In genomic region chr17:64004903-64005733, GRCh38 we compare ENCODE assay signal across 13 cellular contexts. TPM values are rescaled to one million over a fixed set of nuclear protein-coding genes. Genes with fewer than 3 reads are reported as not detected.
DNase-seq lines count a peak whose midpoint lies in the region; ATAC-seq and TF ChIP-seq lines count a peak whose summit lies in the region.
"Had no signal": no experiment of that assay in that cellular context is flagged by ENCODE, and none has a peak within 500 bp of the region (broad histone marks: within the 10 kb centered on the region; RNA-seq: fewer than 3 reads in every experiment).

No MANE protein-coding gene starts in this region.

- intact Hi-C loops in activated CD4-positive, alpha-beta T cell treated with anti-CD3 and anti-CD28 coated beads, Interleukin-2, amount 10 ng/mL, durations not matched to agents 24 days and 14 days (cut with micrococcal nuclease) = no loop called here

- H3K9me3 ChIP-seq in endodermal cell (ENCODE audit: control insufficient read depth, low read length) = no peaks in the 10 kb centered on the region
- H3K9me3 ChIP-seq: neutrophil had no signal

- H3K4me1 ChIP-seq in endodermal cell (ENCODE audit: control insufficient read depth, insufficient read depth, low read length) = no peaks in the 10 kb centered on the region

- H3K27me3 ChIP-seq in endodermal cell (ENCODE audit: control insufficient read depth, insufficient read depth, low read length, poor library complexity, severe bottlenecking) = no peaks in the 10 kb centered on the region

- H3K27me3 Mint-ChIP-seq in activated CD4-positive, alpha-beta T cell treated with anti-CD3 and anti-CD28 coated beads, Interleukin-2, amount 10 ng/mL, durations not matched to agents 24 days and 14 days = no peaks in the 10 kb centered on the region
- peaks cover 2% of the 10 kb centered on the region for H3K27me3 Mint-ChIP-seq in endodermal cell (ENCODE audit: insufficient read depth)
- H3K27me3 Mint-ChIP-seq in stimulated activated naive B cell treated with anti-CD40 and anti-IgM and Interleukin-4, amounts not matched to agents 10 μg/mL and 1 μg/mL and 100 μg/mL, for 72 hours = no peaks in the 10 kb centered on the region

- 88 to 96% methylated on average over 14 to 19 of the region's 19 CpGs for WGBS in endodermal cell (ENCODE audit: insufficient coverage in 1 of 2, insufficient read length in 1 of 2), 2 experiments

- no peak for TF ChIP-seq CTCF in endodermal cell (conservative IDR thresholded peaks at IDR 0.05)

- H3K9me3 Mint-ChIP-seq in activated CD4-positive, alpha-beta T cell treated with anti-CD3 and anti-CD28 coated beads, Interleukin-2, amount 10 ng/mL, durations not matched to agents 24 days and 14 days = no peaks in the 10 kb centered on the region
- no peaks in the 10 kb centered on the region for H3K9me3 Mint-ChIP-seq in endodermal cell
- H3K9me3 Mint-ChIP-seq in stimulated activated naive B cell treated with anti-CD40 and anti-IgM and Interleukin-4, amounts not matched to agents 10 μg/mL and 1 μg/mL and 100 μg/mL, for 72 hours = no peaks in the 10 kb centered on the region

- no peak overlapping the region for H3K27ac ChIP-seq in endodermal cell (ENCODE audit: low read depth, low read length)
- H3K27ac ChIP-seq: HL-60, neutrophil had no signal

- H3K27ac Mint-ChIP-seq in activated CD4-positive, alpha-beta T cell treated with anti-CD3 and anti-CD28 coated beads, Interleukin-2, amount 10 ng/mL, durations not matched to agents 24 days and 14 days = peak overlapping the region; percentile 41
- no peak overlapping the region for H3K27ac Mint-ChIP-seq in endodermal cell
- peak overlapping the region; percentile 42 for H3K27ac Mint-ChIP-seq in stimulated activated naive B cell treated with anti-CD40 and anti-IgM and Interleukin-4, amounts not matched to agents 10 μg/mL and 1 μg/mL and 100 μg/mL, for 72 hours

- H3K4me3 Mint-ChIP-seq in activated CD4-positive, alpha-beta T cell treated with anti-CD3 and anti-CD28 coated beads, Interleukin-2, amount 10 ng/mL, durations not matched to agents 24 days and 14 days = no peak overlapping the region
- no peak overlapping the region for H3K4me3 Mint-ChIP-seq in endodermal cell
- no peak overlapping the region for H3K4me3 Mint-ChIP-seq in stimulated activated naive B cell treated with anti-CD40 and anti-IgM and Interleukin-4, amounts not matched to agents 10 μg/mL and 1 μg/mL and 100 μg/mL, for 72 hours

- no peak for DNase-seq in activated CD4-positive, alpha-beta T cell treated with anti-CD3 and anti-CD28 coated beads, Interleukin-2, amount 10 ng/mL, durations not matched to agents 24 days and 14 days
- DNase-seq in activated CD4-positive, alpha-beta T cell treated with anti-CD3 and anti-CD28 coated beads for 4 hours = no peak
- peak; percentile 36 for DNase-seq in NCI-H345 (lab: John Stamatoyannopoulos, UW)
- DNase-seq in endodermal cell = peak; percentile 46
- no peak for DNase-seq in stimulated activated naive B cell treated with anti-CD40 and anti-IgM and Interleukin-4, amounts not matched to agents 10 μg/mL and 1 μg/mL and 100 μg/mL, for 72 hours
- no peak for DNase-seq in GF-D8 (lab: John Stamatoyannopoulos, UW)
- DNase-seq: MV-4-11; stimulated activated naive CD4-positive, alpha-beta T cell treated with Interleukin-2 at 50 U/mL for 16 hours had no signal

- H3K4me3 ChIP-seq in endodermal cell (ENCODE audit: low read length) = no peak overlapping the region

- H3K9ac ChIP-seq in endodermal cell (ENCODE audit: extremely low read depth, low read length, poor library complexity, severe bottlenecking) = no peak overlapping the region

- peaks cover 32% of the 10 kb centered on the region for H3K36me3 Mint-ChIP-seq in activated CD4-positive, alpha-beta T cell treated with anti-CD3 and anti-CD28 coated beads, Interleukin-2, amount 10 ng/mL, durations not matched to agents 24 days and 14 days (ENCODE audit: low read depth)
- no peaks in the 10 kb centered on the region for H3K36me3 Mint-ChIP-seq in endodermal cell (ENCODE audit: low read depth)
- peaks cover 34 to 47% of the 10 kb centered on the region in 2 donors for H3K36me3 Mint-ChIP-seq in stimulated activated naive B cell treated with anti-CD40 and anti-IgM and Interleukin-4, amounts not matched to agents 10 μg/mL and 1 μg/mL and 100 μg/mL, for 72 hours

- no peaks in the 10 kb centered on the region for H3K36me3 ChIP-seq in endodermal cell (ENCODE audit: control insufficient read depth, insufficient read depth, low read length)
- H3K36me3 ChIP-seq: neutrophil had no signal

- peaks cover 11% of the 10 kb centered on the region for H3K4me1 Mint-ChIP-seq in activated CD4-positive, alpha-beta T cell treated with anti-CD3 and anti-CD28 coated beads, Interleukin-2, amount 10 ng/mL, durations not matched to agents 24 days and 14 days
- no peaks in the 10 kb centered on the region for H3K4me1 Mint-ChIP-seq in endodermal cell
- peaks cover 30 to 55% of the 10 kb centered on the region in 2 donors for H3K4me1 Mint-ChIP-seq in stimulated activated naive B cell treated with anti-CD40 and anti-IgM and Interleukin-4, amounts not matched to agents 10 μg/mL and 1 μg/mL and 100 μg/mL, for 72 hours

- ATAC-seq in stimulated activated naive B cell treated with anti-CD40 and anti-IgM and Interleukin-4, amounts not matched to agents 10 μg/mL and 1 μg/mL and 100 μg/mL, for 72 hours (replicated peaks) = no peak
- ATAC-seq in GM18873 (IDR thresholded peaks at IDR 0.05; ENCODE audit: low FRiP score, unreplicated experiment) (no peak), GM21576 (IDR thresholded peaks at IDR 0.05; ENCODE audit: unreplicated experiment) (no peak)

RNA-seq across cellular contexts. Expression of gene PRR29, which starts 7.0 kb away (rescaled TPM):
- total RNA-seq in activated CD4-positive, alpha-beta T cell treated with anti-CD3 and anti-CD28 coated beads, Interleukin-2, amount 10 ng/mL, durations not matched to agents 24 days and 14 days = 0.12 and 0.47 TPM in 2 replicates
- 1 to 10 TPM; 3.3 to 6.1 TPM for total RNA-seq in endodermal cell
- polyA plus RNA-seq in endodermal cell (2013, experiment 1 of 2) = 1.6 TPM
- polyA plus RNA-seq in endodermal cell (2013, experiment 2 of 2) = 1.7 TPM
- total RNA-seq: bronchial epithelial cell had no signal

RNA-seq across cellular contexts. Expression of gene ICAM2, which starts 15.3 kb away (rescaled TPM):
- 62.2 TPM in 2 replicates for total RNA-seq in activated CD4-positive, alpha-beta T cell treated with anti-CD3 and anti-CD28 coated beads, Interleukin-2, amount 10 ng/mL, durations not matched to agents 24 days and 14 days
- under 1 TPM in 1 of 2 donors, not detected in 1; 0.75 TPM for total RNA-seq in endodermal cell
- not detected for polyA plus RNA-seq in endodermal cell (2013, experiment 1 of 2)
- not detected for polyA plus RNA-seq in endodermal cell (2013, experiment 2 of 2)

RNA-seq across cellular contexts. Expression of gene SCN4A, which starts 32.4 kb away (rescaled TPM):
- total RNA-seq in activated CD4-positive, alpha-beta T cell treated with anti-CD3 and anti-CD28 coated beads, Interleukin-2, amount 10 ng/mL, durations not matched to agents 24 days and 14 days = 0.05 and 0.40 TPM in 2 replicates
- total RNA-seq in endodermal cell = 1 to 10 TPM; 3.9 to 4.4 TPM
- 2.5 TPM for polyA plus RNA-seq in endodermal cell (2013, experiment 1 of 2)
- polyA plus RNA-seq in endodermal cell (2013, experiment 2 of 2) = 2.1 TPM

Comparison
In these comparisons a context has a peak if more than half of its experiments do, and no peak if none do; other contexts are left out.
1. DNase-seq: peak in NCI-H345 (single experiment) and endodermal cell (single experiment); none in activated CD4-positive, alpha-beta T cell treated with anti-CD3 and anti-CD28 coated beads, Interleukin-2, amount 10 ng/mL, durations not matched to agents 24 days and 14 days (single experiment), activated CD4-positive, alpha-beta T cell treated with anti-CD3 and anti-CD28 coated beads for 4 hours (0 of 2), stimulated activated naive B cell treated with anti-CD40 and anti-IgM and Interleukin-4, amounts not matched to agents 10 μg/mL and 1 μg/mL and 100 μg/mL, for 72 hours (single experiment) and GF-D8 (single experiment).
2. RNA of gene ICAM2, which starts 15.3 kb away (total RNA-seq): 62.2 TPM in activated CD4-positive, alpha-beta T cell treated with anti-CD3 and anti-CD28 coated beads, Interleukin-2, amount 10 ng/mL, durations not matched to agents 24 days and 14 days; 0.75 TPM in endodermal cell; every median in the first group is over 10 times any median in the second.